In genomic region chr14:100305446-100306255, GRCh38 we compare ENCODE assay signal across 8 cellular contexts. TPM values are rescaled to one million over a fixed set of nuclear protein-coding genes. Genes with fewer than 3 reads are reported as not detected.
DNase-seq lines count a peak whose midpoint lies in the region; ATAC-seq lines count a peak whose summit lies in the region.

No MANE protein-coding gene starts in this region.

- H3K4me1 Mint-ChIP-seq in T-helper 1 cell treated with Interleukin-12 subunit alpha and Interleukin-12 subunit beta and Interleukin-4 antibody, amounts not matched to agents 30 μg/mL and 1 μg/mL, for 36 hours (ENCODE audit: low read depth) = peaks cover 13% of the 10 kb centered on the region

- DNase-seq in AG08396 (ENCODE audit: low spot score) = peak; percentile 47
- DNase-seq in T47D (ENCODE audit: low read depth in 1 of 2, low spot score in 1 of 2) = peak; percentile 25 to 64
- DNase-seq in left lobe of liver (ENCODE audit: low spot score) = peak; percentile 54
- peak; percentile 37 to 55 for DNase-seq in stimulated activated CD8-positive, alpha-beta memory T cell treated with anti-CD3 and anti-CD28 coated beads, Interleukin-4, amount 100 ng/mL, for 4 hours (ENCODE audit: low read depth in 2 of 2, low spot score in 1 of 2)
- DNase-seq in AML-193 (lab: John Stamatoyannopoulos, UW) = no peak
- no peak for DNase-seq in NCI-H2196 treated with DMSO at 0.1 percent for 48 hours (lab: John Stamatoyannopoulos, UW; ENCODE audit: unreplicated experiment)

- H3K36me3 Mint-ChIP-seq in T-helper 1 cell treated with Interleukin-12 subunit alpha and Interleukin-12 subunit beta and Interleukin-4 antibody, amounts not matched to agents 30 μg/mL and 1 μg/mL, for 36 hours (ENCODE audit: low read depth) = no peaks in the 10 kb centered on the region

- in situ Hi-C loops in T47D (cut with HindIII; ENCODE audit: low pct_unique_long_range_greater_than_20kb, low sequenced_read_pairs) = no loop called here

- ATAC-seq in GM21423 (IDR thresholded peaks at IDR 0.05; ENCODE audit: unreplicated experiment) (peak; percentile 6), left lobe of liver (peak; percentile 1)

- H3K27ac Mint-ChIP-seq in T-helper 1 cell treated with Interleukin-12 subunit alpha and Interleukin-12 subunit beta and Interleukin-4 antibody, amounts not matched to agents 30 μg/mL and 1 μg/mL, for 36 hours = no peak overlapping the region

- peaks cover 29% of the 10 kb centered on the region for H3K27me3 Mint-ChIP-seq in T-helper 1 cell treated with Interleukin-12 subunit alpha and Interleukin-12 subunit beta and Interleukin-4 antibody, amounts not matched to agents 30 μg/mL and 1 μg/mL, for 36 hours (ENCODE audit: low read depth)

- H3K9me3 Mint-ChIP-seq in T-helper 1 cell treated with Interleukin-12 subunit alpha and Interleukin-12 subunit beta and Interleukin-4 antibody, amounts not matched to agents 30 μg/mL and 1 μg/mL, for 36 hours = no peaks in the 10 kb centered on the region

- peak overlapping the region; percentile 85 for H3K4me3 Mint-ChIP-seq in T-helper 1 cell treated with Interleukin-12 subunit alpha and Interleukin-12 subunit beta and Interleukin-4 antibody, amounts not matched to agents 30 μg/mL and 1 μg/mL, for 36 hours

RNA-seq across cellular contexts. Expression of gene SLC25A29, which starts 0.6 kb away (rescaled TPM):
- 34.1 TPM for total RNA-seq in left lobe of liver

RNA-seq across cellular contexts. Expression of gene SLC25A47, which starts 17.5 kb away (rescaled TPM):
- total RNA-seq in left lobe of liver = 191 TPM

Comparison
In these comparisons a context has a peak if more than half of its experiments do, and no peak if none do; other contexts are left out.
1. DNase-seq: peak in AG08396 (single experiment), T47D (2 of 2), left lobe of liver (single experiment) and stimulated activated CD8-positive, alpha-beta memory T cell treated with anti-CD3 and anti-CD28 coated beads, Interleukin-4, amount 100 ng/mL, for 4 hours (2 of 2); none in AML-193 (0 of 2) and NCI-H2196 treated with DMSO at 0.1 percent for 48 hours (single experiment).